In genomic region chr3:172102883-172103310, GRCh38 we compare ENCODE assay signal across 13 cellular contexts.
DNase-seq lines count a peak whose midpoint lies in the region; ATAC-seq, FAIRE-seq and TF ChIP-seq lines count a peak whose summit lies in the region.
"Had no signal": no experiment of that assay in that cellular context is flagged by ENCODE, and none has a peak within 500 bp of the region (broad histone marks: within the 10 kb centered on the region; RNA-seq: fewer than 3 reads in every experiment).

No MANE protein-coding gene starts in this region.

- FAIRE-seq in astrocyte (lab: Jason Lieb, UNC), result no peak
- FAIRE-seq: endothelial cell of umbilical vein had no signal

- H3K4me2 ChIP-seq in BLaER1 (peak overlapping the region; percentile 54), astrocyte (ENCODE audit: low read length) (peak overlapping the region; percentile 56)

- H3K27me3 Mint-ChIP-seq in HFFc6 (ENCODE audit: insufficient read depth) (no peaks in the 10 kb centered on the region; the same call in 1 of the 2 replicates), astrocyte (ENCODE audit: low read depth, unreplicated experiment) (no peaks in the 10 kb centered on the region)

- peaks cover 65% of the 10 kb centered on the region for H3K4me1 ChIP-seq in BLaER1
- peaks cover 50% of the 10 kb centered on the region for H3K4me1 ChIP-seq in astrocyte (ENCODE audit: insufficient read depth, low read length)
- peaks cover 18 to 33% of the 10 kb centered on the region in 2 donors for H3K4me1 ChIP-seq in mucosa of rectum (ENCODE audit: control insufficient read depth in 2 of 2, insufficient read depth in 2 of 2, low read length in 2 of 2)

- H3K4me3 Mint-ChIP-seq in HFFc6, result no peak overlapping the region
- H3K4me3 Mint-ChIP-seq in astrocyte (ENCODE audit: unreplicated experiment), result peak overlapping the region; percentile 13

- TF ChIP-seq CTCF in HFFc6 (IDR thresholded peaks at IDR 0.05) (no peak), astrocyte (IDR thresholded peaks at IDR 0.05; ENCODE audit: insufficient read depth, low read depth, low read length) (no peak)

- H4K20me1 ChIP-seq in BLaER1 (peaks cover 81% of the 10 kb centered on the region), astrocyte (ENCODE audit: insufficient read depth, low read length) (peaks cover 90% of the 10 kb centered on the region)

- no peak overlapping the region for H2AFZ ChIP-seq in astrocyte (ENCODE audit: low read depth, low read length)

- no peak overlapping the region for H3K4me3 ChIP-seq in BLaER1
- no peak overlapping the region for H3K4me3 ChIP-seq in astrocyte (ENCODE audit: insufficient read depth, low read depth, low read length)
- H3K4me3 ChIP-seq in mucosa of rectum (ENCODE audit: low read length in 2 of 2), result peak overlapping the region in 1 of 2 donors; percentile 3

- H3K36me3 ChIP-seq in BLaER1 (no peaks in the 10 kb centered on the region), astrocyte (ENCODE audit: insufficient read depth, low read length) (no peaks in the 10 kb centered on the region), mucosa of rectum (ENCODE audit: control insufficient read depth in 2 of 2, insufficient read depth in 2 of 2, low read length in 2 of 2) (no peaks in the 10 kb centered on the region)

- peak overlapping the region; percentile 0; the same call in 1 of the 2 replicates for H3K27ac Mint-ChIP-seq in HFFc6
- peak overlapping the region; percentile 94 for H3K27ac Mint-ChIP-seq in astrocyte (ENCODE audit: unreplicated experiment)

- H3K9me3 ChIP-seq in BLaER1 (no peaks in the 10 kb centered on the region), astrocyte (ENCODE audit: insufficient read depth, low read depth, low read length) (no peaks in the 10 kb centered on the region), mucosa of rectum (ENCODE audit: control insufficient read depth in 2 of 2, low read length in 2 of 2) (no peaks in the 10 kb centered on the region)

- peaks cover 86% of the 10 kb centered on the region for H3K4me1 Mint-ChIP-seq in HFFc6 (ENCODE audit: low read depth)
- peaks cover 83% of the 10 kb centered on the region for H3K4me1 Mint-ChIP-seq in astrocyte (ENCODE audit: low read depth, unreplicated experiment)

- peaks cover 28% of the 10 kb centered on the region for H3K36me3 Mint-ChIP-seq in HFFc6 (ENCODE audit: low read depth)
- peaks cover 5% of the 10 kb centered on the region for H3K36me3 Mint-ChIP-seq in astrocyte (ENCODE audit: low read depth, unreplicated experiment)

- no peak overlapping the region for H3K9ac ChIP-seq in BLaER1
- peak overlapping the region; percentile 65 for H3K9ac ChIP-seq in astrocyte (ENCODE audit: low read length)
- H3K9ac ChIP-seq in mucosa of rectum (ENCODE audit: low read depth in 1 of 2, low read length in 2 of 2), result no peak overlapping the region

- no peak for DNase-seq in HFFc6
- no peak for DNase-seq in astrocyte (ENCODE audit: low read depth)
- no peak for DNase-seq in stimulated activated CD4-positive, alpha-beta T cell treated with anti-CD3 and anti-CD28 coated beads, Interleukin-2, amount 100 ng/mL, for 24 hours
- no peak for DNase-seq in UCSD-AML1 (lab: John Stamatoyannopoulos, UW; ENCODE audit: unreplicated experiment)
- DNase-seq: amygdala, NCI-H187, posterior cingulate gyrus had no signal

- H3K27me3 ChIP-seq in BLaER1 (no peaks in the 10 kb centered on the region), astrocyte (ENCODE audit: insufficient read depth, low read length) (no peaks in the 10 kb centered on the region), mucosa of rectum (ENCODE audit: control insufficient read depth in 2 of 2, insufficient read depth in 2 of 2, low read length in 2 of 2) (no peaks in the 10 kb centered on the region)

- H3K9me3 Mint-ChIP-seq in HFFc6 (no peaks in the 10 kb centered on the region), astrocyte (ENCODE audit: unreplicated experiment) (no peaks in the 10 kb centered on the region)

- peaks cover 100% of the 10 kb centered on the region for H3K79me2 ChIP-seq in astrocyte (ENCODE audit: insufficient read depth, low read length)

- ATAC-seq in GM18498 (IDR thresholded peaks at IDR 0.05; ENCODE audit: unreplicated experiment), result no peak
- no peak for ATAC-seq in HG03095 (IDR thresholded peaks at IDR 0.05; ENCODE audit: unreplicated experiment)
- ATAC-seq: Right ventricle myocardium inferior had no signal

- H3K27ac ChIP-seq in BLaER1, result no peak overlapping the region
- peak overlapping the region; percentile 86 for H3K27ac ChIP-seq in astrocyte (ENCODE audit: low read depth, low read length)
- H3K27ac ChIP-seq in mucosa of rectum (ENCODE audit: low read depth in 2 of 2, low read length in 2 of 2), result peak overlapping the region; percentile 21 to 49
